In genomic region chr4:79855081-79855480, GRCh38 we compare ENCODE assay signal across 1 cellular context.
TF ChIP-seq lines count a peak whose summit lies in the region.

No MANE protein-coding gene starts in this region.

TF ChIP-seq in K562, 482 proteins besides CTCF, POLR2A, EP300 and RAD21 (continued from another document):
- TF ChIP-seq, protein P1, sequence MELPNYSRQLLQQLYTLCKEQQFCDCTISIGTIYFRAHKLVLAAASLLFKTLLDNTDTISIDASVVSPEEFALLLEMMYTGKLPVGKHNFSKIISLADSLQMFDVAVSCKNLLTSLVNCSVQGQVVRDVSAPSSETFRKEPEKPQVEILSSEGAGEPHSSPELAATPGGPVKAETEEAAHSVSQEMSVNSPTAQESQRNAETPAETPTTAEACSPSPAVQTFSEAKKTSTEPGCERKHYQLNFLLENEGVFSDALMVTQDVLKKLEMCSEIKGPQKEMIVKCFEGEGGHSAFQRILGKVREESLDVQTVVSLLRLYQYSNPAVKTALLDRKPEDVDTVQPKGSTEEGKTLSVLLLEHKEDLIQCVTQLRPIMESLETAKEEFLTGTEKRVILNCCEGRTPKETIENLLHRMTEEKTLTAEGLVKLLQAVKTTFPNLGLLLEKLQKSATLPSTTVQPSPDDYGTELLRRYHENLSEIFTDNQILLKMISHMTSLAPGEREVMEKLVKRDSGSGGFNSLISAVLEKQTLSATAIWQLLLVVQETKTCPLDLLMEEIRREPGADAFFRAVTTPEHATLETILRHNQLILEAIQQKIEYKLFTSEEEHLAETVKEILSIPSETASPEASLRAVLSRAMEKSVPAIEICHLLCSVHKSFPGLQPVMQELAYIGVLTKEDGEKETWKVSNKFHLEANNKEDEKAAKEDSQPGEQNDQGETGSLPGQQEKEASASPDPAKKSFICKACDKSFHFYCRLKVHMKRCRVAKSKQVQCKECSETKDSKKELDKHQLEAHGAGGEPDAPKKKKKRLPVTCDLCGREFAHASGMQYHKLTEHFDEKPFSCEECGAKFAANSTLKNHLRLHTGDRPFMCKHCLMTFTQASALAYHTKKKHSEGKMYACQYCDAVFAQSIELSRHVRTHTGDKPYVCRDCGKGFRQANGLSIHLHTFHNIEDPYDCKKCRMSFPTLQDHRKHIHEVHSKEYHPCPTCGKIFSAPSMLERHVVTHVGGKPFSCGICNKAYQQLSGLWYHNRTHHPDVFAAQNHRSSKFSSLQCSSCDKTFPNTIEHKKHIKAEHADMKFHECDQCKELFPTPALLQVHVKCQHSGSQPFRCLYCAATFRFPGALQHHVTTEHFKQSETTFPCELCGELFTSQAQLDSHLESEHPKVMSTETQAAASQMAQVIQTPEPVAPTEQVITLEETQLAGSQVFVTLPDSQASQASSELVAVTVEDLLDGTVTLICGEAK (IDR thresholded peaks at IDR 0.05) = 0 out of 2 replicates have a peak, but pooled peaks have one; percentile 22
- TF ChIP-seq, protein P1 (CRISPR knock-in tag; IDR thresholded peaks at IDR 0.05) = no peak
